ENCODE assay signal across 8 cellular contexts in genomic region chr6:141562181-141562800, GRCh38.
DNase-seq lines count a peak whose midpoint lies in the region; ATAC-seq and TF ChIP-seq lines count a peak whose summit lies in the region.

No MANE protein-coding gene starts in this region.

- H3K36me3 ChIP-seq in ovary = no peaks in the 10 kb centered on the region

- no peak for TF ChIP-seq EP300 in ovary (IDR thresholded peaks at IDR 0.05)

- intact Hi-C loops in ovary (cut with DNase I) = no loop called here

- no peaks in the 10 kb centered on the region for H3K27me3 ChIP-seq in ovary

- TF ChIP-seq CTCF in ovary (IDR thresholded peaks at IDR 0.05) (no peak), omental fat pad (IDR thresholded peaks at IDR 0.05) (no peak)

- no peaks in the 10 kb centered on the region for H3K9me3 ChIP-seq in ovary

- H3K4me1 ChIP-seq in ovary (ENCODE audit: insufficient read depth) = no peaks in the 10 kb centered on the region

- ATAC-seq in GM21447 (IDR thresholded peaks at IDR 0.05; ENCODE audit: unreplicated experiment) = peak; percentile 42
- ATAC-seq in omental fat pad (ENCODE audit: low FRiP score) = no peak

- H3K27ac ChIP-seq in ovary = no peak overlapping the region

- DNase-seq in DMS53 treated with DMSO at 0.1 percent for 48 hours (lab: John Stamatoyannopoulos, UW; ENCODE audit: unreplicated experiment) (peak; percentile 40), germinal center (ENCODE audit: low spot score) (peak; percentile 3), ovary (peak; percentile 13 to 40 (median 27)), NCI-H1048 (lab: John Stamatoyannopoulos, UW) (no peak), omental fat pad (ENCODE audit: low spot score) (no peak)
- peak; percentile 1 for DNase-seq in Jurkat, Clone E6-1 (ENCODE audit: low read depth, low spot score)
- DNase-seq in activated CD4-positive, alpha-beta T cell treated with anti-CD3 and anti-CD28 coated beads, Interleukin-2, amount 50 U/mL, for 1 hour = peak; percentile 1

- WGBS in ovary, 3 donors = 63 to 70% (median 65%) methylated on average over 15 of the region's 15 CpGs

- peak overlapping the region; percentile 7; the same call in 1 of the 2 replicates for H3K4me3 ChIP-seq in Jurkat, Clone E6-1 (ENCODE audit: low read length)
- peak overlapping the region; percentile 13 for H3K4me3 ChIP-seq in ovary

- TF ChIP-seq POLR2A in ovary (IDR thresholded peaks at IDR 0.05) = no peak

Comparison
In these comparisons a context has a peak if more than half of its experiments do, and no peak if none do; other contexts are left out.
1. DNase-seq: peak in DMS53 treated with DMSO at 0.1 percent for 48 hours (single experiment), Jurkat, Clone E6-1 (single experiment), activated CD4-positive, alpha-beta T cell treated with anti-CD3 and anti-CD28 coated beads, Interleukin-2, amount 50 U/mL, for 1 hour (single experiment), germinal center (single experiment) and ovary (5 of 5); none in NCI-H1048 (single experiment) and omental fat pad (single experiment).